Comparison of ENCODE assay signal across 8 cellular contexts in genomic region chr11:20112291-20113146, GRCh38. TPM values are rescaled to one million over a fixed set of nuclear protein-coding genes. Genes with fewer than 3 reads are reported as not detected.
A peak's percentile ranks its signal among the peaks of the same experiment; 100 is the strongest.
DNase-seq lines count a peak whose midpoint lies in the region; ATAC-seq and TF ChIP-seq lines count a peak whose summit lies in the region.

No MANE protein-coding gene starts in this region.

- H3K9me3 ChIP-seq in A673 (ENCODE audit: low read depth, low read length, poor library complexity, severe bottlenecking) = no peaks in the 10 kb centered on the region

- intact Hi-C loops in A673 (cut with micrococcal nuclease; ENCODE audit: unreplicated experiment) = loop anchor here (5.0 kb wide), 1 partner anchor 160 kb away; no protein-coding TSS in a partner anchor
- intact Hi-C loops in Right ventricle myocardium superior (cut with DNase I) = loop anchor here (5.0 kb wide), 1 partner anchor 160 kb away; no protein-coding TSS in a partner anchor

- peak; percentile 64 to 75 for ATAC-seq in activated T-cell treated with anti-CD3 and anti-CD28 coated beads, Interleukin-2, amount 50 U/mL, for 72 hours (replicated peaks in 1 of 2)
- ATAC-seq in Right ventricle myocardium superior (ENCODE audit: poor library complexity) (peak; percentile 97), GM19455 (IDR thresholded peaks at IDR 0.05; ENCODE audit: unreplicated experiment) (no peak), GM21723 (IDR thresholded peaks at IDR 0.05; ENCODE audit: unreplicated experiment) (no peak)

- H3K4me3 Mint-ChIP-seq in activated T-cell treated with anti-CD3 and anti-CD28 coated beads, Interleukin-2, amount 50 U/mL, for 72 hours = no peak overlapping the region

- no peaks in the 10 kb centered on the region for H3K4me1 ChIP-seq in A673 (ENCODE audit: insufficient read depth, low read length, poor library complexity, severe bottlenecking)
- peaks cover 35% of the 10 kb centered on the region for H3K4me1 ChIP-seq in rectal smooth muscle tissue (ENCODE audit: control insufficient read depth, insufficient read depth, low read length)

- H3K27ac ChIP-seq in A673 (ENCODE audit: low read depth, low read length, poor library complexity, severe bottlenecking) (no peak overlapping the region), rectal smooth muscle tissue (ENCODE audit: low read depth, low read length) (peak overlapping the region; percentile 86)

- no peak overlapping the region for H3K9ac ChIP-seq in rectal smooth muscle tissue (ENCODE audit: low read length)

- no peaks in the 10 kb centered on the region for H3K36me3 ChIP-seq in A673 (ENCODE audit: insufficient read depth, low read length, poor library complexity, severe bottlenecking)
- no peaks in the 10 kb centered on the region for H3K36me3 ChIP-seq in rectal smooth muscle tissue (ENCODE audit: control insufficient read depth, insufficient read depth, low read length)

- peak; percentile 53 for DNase-seq in A673 (ENCODE audit: low spot score)
- peak; percentile 91 for DNase-seq in HS-5 (ENCODE audit: low read depth)
- peak in 1 of 2 donors; percentile 9 for DNase-seq in activated T-cell treated with anti-CD3 and anti-CD28 coated beads, Interleukin-2, amount 50 U/mL, for 72 hours
- DNase-seq in Right ventricle myocardium superior = peak; percentile 83
- no peak for DNase-seq in activated gamma-delta T cell (lab: John Stamatoyannopoulos, UW)

- H3K27ac Mint-ChIP-seq in activated T-cell treated with anti-CD3 and anti-CD28 coated beads, Interleukin-2, amount 50 U/mL, for 72 hours = no peak overlapping the region

- H3K4me3 ChIP-seq in A673 (ENCODE audit: low read depth, low read length, poor library complexity, severe bottlenecking) = no peak overlapping the region
- H3K4me3 ChIP-seq in rectal smooth muscle tissue (ENCODE audit: low read length) = no peak overlapping the region

- no peaks in the 10 kb centered on the region for H3K36me3 Mint-ChIP-seq in activated T-cell treated with anti-CD3 and anti-CD28 coated beads, Interleukin-2, amount 50 U/mL, for 72 hours (ENCODE audit: insufficient read depth in 2 of 2)

- no TSS peak for BruUV-seq in A673 (replicated peaks; lab: Mats Ljungman, UMichigan)

- H3K27me3 ChIP-seq in A673 (replicated peaks; ENCODE audit: insufficient read depth, low read depth, low read length, poor library complexity) = no peaks in the 10 kb centered on the region
- H3K27me3 ChIP-seq in rectal smooth muscle tissue (ENCODE audit: control insufficient read depth, insufficient read depth, low read length) = no peaks in the 10 kb centered on the region

- no peaks in the 10 kb centered on the region for H3K9me3 Mint-ChIP-seq in activated T-cell treated with anti-CD3 and anti-CD28 coated beads, Interleukin-2, amount 50 U/mL, for 72 hours

- POLR2A ChIA-PET in A673 (lab: Charles Lee; ENCODE audit: low non-redundant PET) = no interaction called here

- CTCF ChIA-PET in A673 (lab: Charles Lee) = interaction anchor here (1.0 kb wide), 1 partner anchor 177 kb away, joined by 4 read pairs; no protein-coding TSS in a partner anchor

- peaks cover 7% of the 10 kb centered on the region for H3K4me1 Mint-ChIP-seq in activated T-cell treated with anti-CD3 and anti-CD28 coated beads, Interleukin-2, amount 50 U/mL, for 72 hours (ENCODE audit: low read depth)

- peaks cover 15% of the 10 kb centered on the region for H3K27me3 Mint-ChIP-seq in activated T-cell treated with anti-CD3 and anti-CD28 coated beads, Interleukin-2, amount 50 U/mL, for 72 hours (ENCODE audit: low read depth)

- TF ChIP-seq CTCF in A673 (conservative IDR thresholded peaks at IDR 0.05; ENCODE audit: low read depth, low read length) = no peak

RNA-seq across cellular contexts. Expression of gene DBX1, which starts 47.8 kb away (rescaled TPM):
- total RNA-seq in A673 (2021) (not detected in 2 replicates), Right ventricle myocardium superior (not detected)
- total RNA-seq in activated T-cell treated with anti-CD3 and anti-CD28 coated beads, Interleukin-2, amount 50 U/mL, for 72 hours = not detected

Comparison
In these comparisons a context has a peak if more than half of its experiments do, and no peak if none do; other contexts are left out.
1. ATAC-seq: peak in activated T-cell treated with anti-CD3 and anti-CD28 coated beads, Interleukin-2, amount 50 U/mL, for 72 hours (2 of 2) and Right ventricle myocardium superior (single experiment); none in GM19455 (single experiment) and GM21723 (single experiment).